29 cellular contexts compared by ENCODE assay signal in the genomic region with DNA sequence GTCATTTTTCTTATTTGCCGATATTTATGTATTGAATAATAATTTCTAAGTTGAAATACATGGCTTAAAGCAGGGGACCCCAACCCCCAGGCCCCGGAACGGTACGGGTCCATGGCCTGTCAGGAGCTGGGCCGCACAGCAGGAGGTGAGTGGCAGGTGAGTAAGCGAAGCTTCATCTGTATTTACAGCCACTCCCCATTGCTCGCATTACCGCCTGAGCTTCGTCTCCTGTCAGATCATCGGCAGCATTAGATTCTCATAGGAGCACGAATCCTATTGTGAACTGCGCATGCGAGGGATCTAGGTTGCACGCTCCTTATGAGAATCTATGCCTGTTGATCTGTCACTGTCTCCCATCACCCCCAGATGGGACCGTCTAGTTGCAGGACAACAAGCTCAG. TPM values are rescaled to one million over a fixed set of nuclear protein-coding genes. Genes with fewer than 3 reads are reported as not detected.
DNase-seq lines count a peak whose midpoint lies in the region; ATAC-seq, FAIRE-seq and TF ChIP-seq lines count a peak whose summit lies in the region.
"Had no signal": no experiment of that assay in that cellular context is flagged by ENCODE, and none has a peak within 500 bp of the region (broad histone marks: within the 10 kb centered on the region; RNA-seq: fewer than 3 reads in every experiment).

No MANE protein-coding gene starts in this region.

- 40% methylated on average over 15 of the region's 15 CpGs for WGBS in A549 (ENCODE audit: missing lambda C conversion rate)

- H3K27ac Mint-ChIP-seq in activated naive CD4-positive, alpha-beta T cell treated with anti-CD3 and anti-CD28 coated beads, Interleukin-2, amount 50 U/mL, for 72 hours, result no peak overlapping the region
- no peak overlapping the region for H3K27ac Mint-ChIP-seq in Caco-2 (ENCODE audit: unreplicated experiment)
- H3K27ac Mint-ChIP-seq: naive thymus-derived CD4-positive, alpha-beta T cell had no signal

- POLR2A ChIA-PET in A549 (lab: Yijun Ruan, JAX) (no interaction called here), Caco-2 (lab: Charles Lee) (interaction anchor here (0.5 to 0.6 kb wide), 2 partner anchors 11 to 121 kb away, joined by 5 to 8 read pairs; no protein-coding TSS in a partner anchor)

- TF ChIP-seq CTCF in A549 (IDR thresholded peaks at IDR 0.05) (no peak), Caco-2 (IDR thresholded peaks at IDR 0.05; ENCODE audit: insufficient read depth in 1 of 2, low read depth in 1 of 2, low read length in 1 of 2, severe bottlenecking in 1 of 2, unreplicated experiment in 1 of 2) (no peak)

- TF ChIP-seq POLR2A in A549 (IDR thresholded peaks at IDR 0.05; ENCODE audit: low read length), result no peak

- H3K9me3 ChIP-seq in A549 (no peaks in the 10 kb centered on the region), Caco-2 (no peaks in the 10 kb centered on the region)
- H3K9me3 ChIP-seq: prostate gland, transverse colon had no signal

- H3K4me3 ChIP-seq in A549 (no peak overlapping the region), Caco-2 (ENCODE audit: low read depth, low read length) (no peak overlapping the region)
- H3K4me3 ChIP-seq: prostate gland, transverse colon had no signal

- FAIRE-seq in A549 (lab: Jason Lieb, UNC), result no peak
- FAIRE-seq: endothelial cell of umbilical vein, islet of Langerhans had no signal

- H3K4me2 ChIP-seq in A549, result peak overlapping the region; percentile 47

- BruUV-seq in Caco-2 (replicated peaks; lab: Mats Ljungman, UMichigan), result no TSS peak

- no peak overlapping the region for H3K27ac ChIP-seq in A549
- H3K27ac ChIP-seq: prostate gland, transverse colon had no signal

- no peak for ATAC-seq in A549
- ATAC-seq in activated naive CD4-positive, alpha-beta T cell treated with anti-CD3 and anti-CD28 coated beads, Interleukin-2, amount 50 U/mL, for 72 hours, result no peak
- ATAC-seq in GM18873 (IDR thresholded peaks at IDR 0.05; ENCODE audit: low FRiP score, unreplicated experiment), result no peak
- ATAC-seq in GM18498 (IDR thresholded peaks at IDR 0.05; ENCODE audit: unreplicated experiment), result no peak
- ATAC-seq: naive thymus-derived CD4-positive, alpha-beta T cell; Panc1; sciatic nerve had no signal

- no peaks in the 10 kb centered on the region for H3K27me3 ChIP-seq in Caco-2 (replicated peaks; ENCODE audit: control insufficient read depth, insufficient read depth, low read length)
- H3K27me3 ChIP-seq: transverse colon had no signal

- CTCF ChIA-PET in A549 (lab: Yijun Ruan, JAX) (interaction anchor here (2.5 kb wide), 1 partner anchor 243 kb away, joined by 8 read pairs; no protein-coding TSS in a partner anchor), Caco-2 (lab: Charles Lee) (interaction anchor here (0.7 kb wide), 1 partner anchor 12 kb away, joined by 3 read pairs; no protein-coding TSS in a partner anchor)

- peaks cover 11% of the 10 kb centered on the region for H3K4me1 Mint-ChIP-seq in Caco-2 (ENCODE audit: low read depth, unreplicated experiment)

- H3K36me3 ChIP-seq in Caco-2 (ENCODE audit: control insufficient read depth, insufficient read depth, low read length), result no peaks in the 10 kb centered on the region
- H3K36me3 ChIP-seq: prostate gland, transverse colon had no signal

- TF ChIP-seq RAD21 in A549 (conservative IDR thresholded peaks at IDR 0.05 in 1 of 2, IDR thresholded peaks at IDR 0.05 in 1 of 2), result no peak

- H3K27me3 Mint-ChIP-seq in Caco-2 (ENCODE audit: insufficient read depth, unreplicated experiment), result no peaks in the 10 kb centered on the region
- H3K27me3 Mint-ChIP-seq: naive thymus-derived CD4-positive, alpha-beta T cell had no signal

- H3K9me3 Mint-ChIP-seq in activated naive CD4-positive, alpha-beta T cell treated with anti-CD3 and anti-CD28 coated beads, Interleukin-2, amount 50 U/mL, for 72 hours, result no peaks in the 10 kb centered on the region
- no peaks in the 10 kb centered on the region for H3K9me3 Mint-ChIP-seq in Caco-2 (ENCODE audit: unreplicated experiment)
- H3K9me3 Mint-ChIP-seq: naive thymus-derived CD4-positive, alpha-beta T cell had no signal

- intact Hi-C loops in Caco-2 (cut with micrococcal nuclease; ENCODE audit: unreplicated experiment), result loop anchor here (10.0 kb wide), 1 partner anchor 323 kb away; a partner anchor contains a TSS

- peaks cover 2% of the 10 kb centered on the region in 2 donors for H3K36me3 Mint-ChIP-seq in activated naive CD4-positive, alpha-beta T cell treated with anti-CD3 and anti-CD28 coated beads, Interleukin-2, amount 50 U/mL, for 72 hours
- peaks cover 9% of the 10 kb centered on the region for H3K36me3 Mint-ChIP-seq in Caco-2 (ENCODE audit: insufficient read depth, unreplicated experiment)

- no peak overlapping the region for H3K4me3 Mint-ChIP-seq in Caco-2 (ENCODE audit: unreplicated experiment)
- H3K4me3 Mint-ChIP-seq: naive thymus-derived CD4-positive, alpha-beta T cell had no signal

- H3K4me1 ChIP-seq in A549 (peaks cover 12% of the 10 kb centered on the region; the same call in 2 of the 3 replicates), Caco-2 (0 out of 2 replicates have a peak, but pooled peaks cover 4% of the 10 kb centered on the region)
- H3K4me1 ChIP-seq: prostate gland had no signal

- TF ChIP-seq EP300 in A549 (IDR thresholded peaks at IDR 0.05), result no peak

- peak in 1 of 2 experiments; percentile 67 for DNase-seq in A549 (ENCODE audit: low read depth in 1 of 2, low spot score in 1 of 2)
- DNase-seq in DMS53 treated with DMSO at 0.1 percent for 48 hours (lab: John Stamatoyannopoulos, UW; ENCODE audit: unreplicated experiment), result peak; percentile 50
- peak; percentile 53 for DNase-seq in NCI-H2081 treated with DMSO at 0.1 percent for 48 hours (lab: John Stamatoyannopoulos, UW)
- DNase-seq in NCI-H748 treated with DMSO at 0.1 percent for 48 hours (lab: John Stamatoyannopoulos, UW), result peak; percentile 30
- no peak for DNase-seq in activated naive CD4-positive, alpha-beta T cell treated with anti-CD3 and anti-CD28 coated beads, Interleukin-2, amount 50 U/mL, for 72 hours (ENCODE audit: low spot score in 2 of 2)
- no peak for DNase-seq in Caco-2
- DNase-seq: ACHN; activated CD4-positive, alpha-beta T cell treated with anti-CD3 and anti-CD28 coated beads, Interleukin-2, amount 50 U/mL, for 4 hours; activated CD8-positive, alpha-beta memory T cell treated with anti-CD3 and anti-CD28 coated beads, Interleukin-2, amount 50 U/mL, for 4 hours; activated naive CD4-positive, alpha-beta T cell treated with anti-CD3 and anti-CD28 coated beads, Interleukin-2, amount 50 U/mL, for 16 hours; amygdala; hypothalamus; Karpas-422; midbrain; MV-4-11; naive thymus-derived CD4-positive, alpha-beta T cell; NCI-H446; stimulated activated CD4-positive, alpha-beta T cell treated with anti-CD3 and anti-CD28 coated beads, Interleukin-12 subunit alpha, Interleukin-12 subunit beta, amount 100 ng/mL, for 4 hours; stimulated activated CD4-positive, alpha-beta T cell treated with anti-CD3 and anti-CD28 coated beads, Interleukin-4, amount 100 ng/mL, for 1 hour; transverse colon had no signal

TF ChIP-seq in A549, 52 proteins besides CTCF, POLR2A, EP300 and RAD21 (continues in another document):
- TF ChIP-seq MAZ (IDR thresholded peaks at IDR 0.05; ENCODE audit: borderline replicate concordance, low read depth, low read length), result no peak
- TF ChIP-seq GATA3 (IDR thresholded peaks at IDR 0.05; ENCODE audit: borderline replicate concordance), result no peak
- no peak for TF ChIP-seq RCOR1 (IDR thresholded peaks at IDR 0.05; ENCODE audit: low read depth, low read length)
- TF ChIP-seq KDM5A (IDR thresholded peaks at IDR 0.05), result no peak
- TF ChIP-seq EHMT2 (IDR thresholded peaks at IDR 0.05; ENCODE audit: low read depth), result no peak
- no peak for TF ChIP-seq POLR2AphosphoS2 (conservative IDR thresholded peaks at IDR 0.05; ENCODE audit: low read length)
- no peak for TF ChIP-seq CBX8 (IDR thresholded peaks at IDR 0.05)
- no peak for TF ChIP-seq HOXB13 (CRISPR knock-in tag; IDR thresholded peaks at IDR 0.05; ENCODE audit: low read depth)
- TF ChIP-seq, protein P1, sequence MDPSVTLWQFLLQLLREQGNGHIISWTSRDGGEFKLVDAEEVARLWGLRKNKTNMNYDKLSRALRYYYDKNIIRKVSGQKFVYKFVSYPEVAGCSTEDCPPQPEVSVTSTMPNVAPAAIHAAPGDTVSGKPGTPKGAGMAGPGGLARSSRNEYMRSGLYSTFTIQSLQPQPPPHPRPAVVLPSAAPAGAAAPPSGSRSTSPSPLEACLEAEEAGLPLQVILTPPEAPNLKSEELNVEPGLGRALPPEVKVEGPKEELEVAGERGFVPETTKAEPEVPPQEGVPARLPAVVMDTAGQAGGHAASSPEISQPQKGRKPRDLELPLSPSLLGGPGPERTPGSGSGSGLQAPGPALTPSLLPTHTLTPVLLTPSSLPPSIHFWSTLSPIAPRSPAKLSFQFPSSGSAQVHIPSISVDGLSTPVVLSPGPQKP (IDR thresholded peaks at IDR 0.05; ENCODE audit: low read depth, low read length), result no peak
- no peak for TF ChIP-seq MAFK (IDR thresholded peaks at IDR 0.05; ENCODE audit: partially characterized antibody)

RNA-seq across cellular contexts. Expression of a gene that starts 4.5 kb away (rescaled TPM):
- polyA plus RNA-seq in A549 (2011; rRNA removed), result 13.3 and 14.5 TPM in 2 replicates
- 24.6 and 31.0 TPM in 2 replicates for polyA plus RNA-seq in A549 (2012; cell fraction: cytosol; rRNA removed)
- 18.2 and 25.6 TPM in 2 replicates for polyA plus RNA-seq in A549 (2012; cell fraction: nucleus; rRNA removed)
- 11.4 to 13.0 TPM (median 13.0 TPM) in 3 replicates for polyA plus RNA-seq in A549 (2017; fragmentation: RNase III; extraction: RNeasy Plus Mini Kit Qiagen cat#74134 plus additional on column Dnase treatment)
- 7.6 and 8.2 TPM in 2 replicates for polyA minus RNA-seq in A549 (2011; rRNA and poly(A)+ RNA removed)
- total RNA-seq in activated naive CD4-positive, alpha-beta T cell treated with anti-CD3 and anti-CD28 coated beads, Interleukin-2, amount 50 U/mL, for 72 hours, result 10 to 100 TPM; 16.3 to 18.6 TPM
- 13.0 and 19.7 TPM in 2 replicates for total RNA-seq in Caco-2 (2022)

RNA-seq across cellular contexts. Expression of a gene that starts 4.9 kb away (rescaled TPM):
- polyA plus RNA-seq in A549 (2011; rRNA removed) (115 and 143 TPM in 2 replicates), A549 (2017; fragmentation: RNase III; extraction: RNeasy Plus Mini Kit Qiagen cat#74134 plus additional on column Dnase treatment) (171 to 204 TPM (median 179 TPM) in 3 replicates)
- 241 and 269 TPM in 2 replicates for polyA plus RNA-seq in A549 (2012; cell fraction: cytosol; rRNA removed)
- 93.8 and 119 TPM in 2 replicates for polyA plus RNA-seq in A549 (2012; cell fraction: nucleus; rRNA removed)
- 87.4 and 95.5 TPM in 2 replicates for polyA minus RNA-seq in A549 (2011; rRNA and poly(A)+ RNA removed)
- 100 to 1,000 TPM in 1 of 2 donors, 10 to 100 TPM in 1; 72.2 to 107 TPM for total RNA-seq in activated naive CD4-positive, alpha-beta T cell treated with anti-CD3 and anti-CD28 coated beads, Interleukin-2, amount 50 U/mL, for 72 hours
- 147 and 148 TPM in 2 replicates for total RNA-seq in Caco-2 (2022)

RNA-seq across cellular contexts. Expression of a gene that starts 42.5 kb away (rescaled TPM):
- 0.05 and 0.09 TPM in 2 replicates for polyA plus RNA-seq in A549 (2011; rRNA removed)
- 0.15 and 0.21 TPM in 2 replicates for polyA plus RNA-seq in A549 (2012; cell fraction: cytosol; rRNA removed)
- 0.17 and 0.27 TPM in 2 replicates for polyA plus RNA-seq in A549 (2012; cell fraction: nucleus; rRNA removed)
- 0.13 to 0.17 TPM (median 0.15 TPM) in 3 replicates for polyA plus RNA-seq in A549 (2017; fragmentation: RNase III; extraction: RNeasy Plus Mini Kit Qiagen cat#74134 plus additional on column Dnase treatment)
- 0.15 and 0.21 TPM in 2 replicates for polyA minus RNA-seq in A549 (2011; rRNA and poly(A)+ RNA removed)
- total RNA-seq in activated naive CD4-positive, alpha-beta T cell treated with anti-CD3 and anti-CD28 coated beads, Interleukin-2, amount 50 U/mL, for 72 hours, result under 1 TPM in 1 of 2 donors, not detected in 1; 0.18 TPM
- total RNA-seq in Caco-2 (2022), result not detected in 2 replicates
- total RNA-seq: chondrocyte, endothelial cell of umbilical vein, liver, sciatic nerve, transverse colon had no signal
- polyA plus RNA-seq: endothelial cell of umbilical vein had no signal

Comparison
In these comparisons a context has a peak if more than half of its experiments do, and no peak if none do; other contexts are left out.
1. DNase-seq: peak in DMS53 treated with DMSO at 0.1 percent for 48 hours (single experiment), NCI-H2081 treated with DMSO at 0.1 percent for 48 hours (single experiment) and NCI-H748 treated with DMSO at 0.1 percent for 48 hours (single experiment); none in activated naive CD4-positive, alpha-beta T cell treated with anti-CD3 and anti-CD28 coated beads, Interleukin-2, amount 50 U/mL, for 72 hours (0 of 2) and Caco-2 (0 of 2).